14 cellular contexts compared by ENCODE assay signal in the genomic region with DNA sequence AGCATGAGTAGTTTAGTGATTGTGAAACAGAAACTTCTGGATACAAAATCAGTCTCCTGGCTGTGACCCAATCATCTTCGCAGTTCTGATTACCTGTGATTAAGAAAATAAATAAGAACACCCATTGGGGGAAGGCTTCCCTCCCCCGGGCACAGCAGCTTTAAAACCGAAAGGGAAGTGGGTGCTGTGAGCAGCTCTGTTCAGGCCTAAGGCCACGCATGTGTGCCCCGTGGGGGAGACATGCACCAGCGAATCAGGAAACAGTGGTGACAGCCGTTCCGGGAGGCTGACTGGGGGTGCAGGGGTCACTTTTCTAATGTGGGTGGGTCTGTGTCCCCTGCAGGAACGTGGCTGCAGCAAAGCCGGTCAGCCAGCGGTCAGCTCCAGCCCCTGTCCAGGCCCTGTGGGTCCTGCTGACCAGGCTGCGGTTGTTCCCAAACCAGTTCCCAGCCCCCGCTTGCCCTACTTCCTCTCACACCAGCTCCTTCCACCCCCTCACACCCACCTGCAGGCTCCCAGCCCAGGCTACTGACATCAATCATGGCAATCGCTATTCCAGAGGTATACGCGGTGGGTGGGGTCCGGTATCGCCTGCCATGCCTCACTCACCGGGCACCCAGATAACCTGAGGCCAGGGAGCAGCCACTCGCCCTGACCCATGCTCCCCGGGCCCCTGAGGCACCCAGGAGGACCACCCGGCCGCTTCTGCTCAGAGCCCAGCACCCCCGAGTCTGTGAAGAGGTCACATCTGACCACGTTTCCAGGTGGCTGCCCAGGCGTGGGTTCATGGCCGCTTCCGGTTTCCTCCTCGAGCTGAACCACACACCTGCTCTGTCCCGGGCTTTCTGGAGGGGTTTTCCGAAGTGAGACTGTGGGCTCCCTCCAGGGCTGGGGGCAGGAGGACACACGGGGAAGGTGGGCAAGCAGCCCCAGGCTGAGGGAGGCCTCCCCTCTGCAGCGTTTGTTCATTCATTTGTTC. TPM values are rescaled to one million over a fixed set of nuclear protein-coding genes. Genes with fewer than 3 reads are reported as not detected.
DNase-seq lines count a peak whose midpoint lies in the region; ATAC-seq and TF ChIP-seq lines count a peak whose summit lies in the region.
"Not testable (repeated sequence)": the region's sequence is repeated elsewhere in the genome, so short reads cannot be mapped to it uniquely, and the experiment has no call there.
"Had no signal": no experiment of that assay in that cellular context is flagged by ENCODE, and none has a peak within 500 bp of the region (broad histone marks: within the 10 kb centered on the region; RNA-seq: fewer than 3 reads in every experiment).

No MANE protein-coding gene starts in this region.

- not testable (repeated sequence) for TF ChIP-seq POLR2A in GM18505 (IDR thresholded peaks at IDR 0.05; ENCODE audit: borderline replicate concordance, extremely low read depth, insufficient read depth, insufficient read length)

- H3K4me3 Mint-ChIP-seq in activated T-helper 17 cell treated with anti-CD3 and anti-CD28 coated beads, Interleukin-2, amount 50 U/mL, for 72 hours; stimulated activated memory B cell treated with anti-CD40 and anti-IgM and Interleukin-4, amounts not matched to agents 10 μg/mL and 1 μg/mL and 100 μg/mL, for 72 hours: not testable (repeated sequence)

- not testable (repeated sequence) for H3K27me3 Mint-ChIP-seq in activated T-helper 17 cell treated with anti-CD3 and anti-CD28 coated beads, Interleukin-2, amount 50 U/mL, for 72 hours; stimulated activated memory B cell treated with anti-CD40 and anti-IgM and Interleukin-4, amounts not matched to agents 10 μg/mL and 1 μg/mL and 100 μg/mL, for 72 hours

- not testable (repeated sequence) for H3K36me3 Mint-ChIP-seq in activated T-helper 17 cell treated with anti-CD3 and anti-CD28 coated beads, Interleukin-2, amount 50 U/mL, for 72 hours (ENCODE audit: low read depth); stimulated activated memory B cell treated with anti-CD40 and anti-IgM and Interleukin-4, amounts not matched to agents 10 μg/mL and 1 μg/mL and 100 μg/mL, for 72 hours

- H3K4me1 Mint-ChIP-seq in activated T-helper 17 cell treated with anti-CD3 and anti-CD28 coated beads, Interleukin-2, amount 50 U/mL, for 72 hours; stimulated activated memory B cell treated with anti-CD40 and anti-IgM and Interleukin-4, amounts not matched to agents 10 μg/mL and 1 μg/mL and 100 μg/mL, for 72 hours: not testable (repeated sequence)

- H3K27ac Mint-ChIP-seq in activated T-helper 17 cell treated with anti-CD3 and anti-CD28 coated beads, Interleukin-2, amount 50 U/mL, for 72 hours; stimulated activated memory B cell treated with anti-CD40 and anti-IgM and Interleukin-4, amounts not matched to agents 10 μg/mL and 1 μg/mL and 100 μg/mL, for 72 hours: not testable (repeated sequence)

- ATAC-seq in GM18505 (IDR thresholded peaks at IDR 0.05; ENCODE audit: unreplicated experiment): peak; percentile 54
- peak; percentile 69 for ATAC-seq in GM19452 (IDR thresholded peaks at IDR 0.05; ENCODE audit: unreplicated experiment)
- peak; percentile 50 for ATAC-seq in GM21825 (IDR thresholded peaks at IDR 0.05; ENCODE audit: unreplicated experiment)
- ATAC-seq in HG02981 (IDR thresholded peaks at IDR 0.05; ENCODE audit: unreplicated experiment): peak; percentile 60
- peak; percentile 44 for ATAC-seq in HG03469 (IDR thresholded peaks at IDR 0.05; ENCODE audit: unreplicated experiment)
- peak; percentile 70 for ATAC-seq in activated T-helper 17 cell treated with anti-CD3 and anti-CD28 coated beads, Interleukin-2, amount 50 U/mL, for 72 hours (replicated peaks)
- ATAC-seq in left colon: peak; percentile 64
- ATAC-seq in stimulated activated memory B cell treated with anti-CD40 and anti-IgM and Interleukin-4, amounts not matched to agents 10 μg/mL and 1 μg/mL and 100 μg/mL, for 72 hours: peak; percentile 94

- not testable (repeated sequence) for DNase-seq in left colon

- H3K9me3 Mint-ChIP-seq in activated T-helper 17 cell treated with anti-CD3 and anti-CD28 coated beads, Interleukin-2, amount 50 U/mL, for 72 hours; stimulated activated memory B cell treated with anti-CD40 and anti-IgM and Interleukin-4, amounts not matched to agents 10 μg/mL and 1 μg/mL and 100 μg/mL, for 72 hours: not testable (repeated sequence)

- intact Hi-C loops in left colon (cut with DNase I, micrococcal nuclease): not testable (repeated sequence)

RNA-seq across cellular contexts. Expression of a gene that starts 33.8 kb away (rescaled TPM):
- 1 to 10 TPM; 2.0 to 6.4 TPM for total RNA-seq in activated T-helper 17 cell treated with anti-CD3 and anti-CD28 coated beads, Interleukin-2, amount 50 U/mL, for 72 hours
- total RNA-seq in left colon: 1 to 10 TPM; 3.2 to 5.0 TPM

RNA-seq across cellular contexts. Expression of a gene that starts 54.7 kb away (rescaled TPM):
- not detected for total RNA-seq in activated T-helper 17 cell treated with anti-CD3 and anti-CD28 coated beads, Interleukin-2, amount 50 U/mL, for 72 hours
- total RNA-seq in left colon: not detected
- total RNA-seq: activated CD8-positive, alpha-beta memory T cell treated with anti-CD3 and anti-CD28 coated beads for 36 hours; colonic mucosa; GM23338; MCF 10A; omental fat pad; thoracic aorta had no signal

Comparison
In these comparisons a context has a peak if more than half of its experiments do, and no peak if none do; other contexts are left out.
1. ATAC-seq: peak in every context shown above with its lines; median percentile 94 in stimulated activated memory B cell treated with anti-CD40 and anti-IgM and Interleukin-4, amounts not matched to agents 10 μg/mL and 1 μg/mL and 100 μg/mL, for 72 hours; 70 in activated T-helper 17 cell treated with anti-CD3 and anti-CD28 coated beads, Interleukin-2, amount 50 U/mL, for 72 hours; 69 in GM19452; 64 in left colon; 60 in HG02981; 54 in GM18505; 50 in GM21825; 44 in HG03469.